23 cellular contexts compared by ENCODE assay signal in the genomic region with DNA sequence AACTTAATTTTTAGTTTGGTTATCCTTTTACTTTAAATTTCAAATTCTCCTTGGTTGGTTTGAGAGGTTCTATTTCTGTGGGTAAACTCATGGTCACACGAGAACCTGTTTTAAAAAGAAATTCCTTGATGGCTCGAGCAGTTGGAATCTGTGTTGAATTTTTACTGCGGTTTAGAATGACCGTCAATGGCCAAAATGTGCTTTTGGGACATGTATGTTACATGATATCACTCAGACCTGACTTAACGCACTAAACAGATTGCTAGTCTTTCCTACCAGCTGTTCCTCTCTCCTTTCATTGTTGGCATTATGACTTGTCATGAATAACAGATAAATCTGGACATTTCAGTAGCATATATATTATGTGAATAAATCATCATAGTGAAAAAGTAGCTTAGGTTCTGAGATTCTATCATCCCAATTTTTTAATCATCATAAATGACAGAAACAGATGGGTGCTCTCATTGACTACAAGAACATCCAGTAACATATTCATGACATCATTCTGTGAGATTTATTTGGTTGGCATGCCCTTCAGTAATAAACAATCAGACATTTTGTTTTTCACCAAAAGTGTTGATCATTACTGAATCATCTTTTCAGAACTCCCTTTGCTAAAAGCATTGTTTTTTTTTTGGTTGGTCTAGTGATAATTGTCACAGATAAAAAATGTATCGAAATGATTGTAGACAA. TPM values are rescaled to one million over a fixed set of nuclear protein-coding genes. Genes with fewer than 3 reads are reported as not detected.
"Had no signal": no experiment of that assay in that cellular context is flagged by ENCODE, and none has a peak within 500 bp of the region (broad histone marks: within the 10 kb centered on the region; RNA-seq: fewer than 3 reads in every experiment).

No MANE protein-coding gene starts in this region.

- DNase-seq: activated T-cell treated with anti-CD3 and anti-CD28 coated beads, Interleukin-2, amount 50 U/mL, for 24 hours; aorta; brain microvascular endothelial cell; caudate nucleus; dermis blood vessel endothelial cell; effector CD8-positive, alpha-beta T cell; erythroblast; foreskin fibroblast; left colon; mesenchymal stem cell; naive B cell; retina; stimulated activated CD4-positive, alpha-beta T cell treated with anti-CD3 and anti-CD28 coated beads, Interleukin-12 subunit alpha, Interleukin-12 subunit beta, amount 100 ng/mL, for 4 hours; substantia nigra; T1000; thyroid gland had no signal

- H3K4me3 Mint-ChIP-seq: activated T-cell treated with anti-CD3 and anti-CD28 coated beads, Interleukin-2, amount 50 U/mL, for 24 hours; activated T-helper 17 cell treated with anti-CD3 and anti-CD28 coated beads, Interleukin-2, amount 50 U/mL, for 72 hours; naive B cell; neural progenitor cell; stimulated activated naive CD8-positive, alpha-beta T cell treated with anti-CD3 and anti-CD28 coated beads, Interleukin-15, Interleukin-2, amounts not matched to agents 100 ng/mL and 50 ng/mL, for 24 hours; WTC11 had no signal

- FAIRE-seq: keratinocyte had no signal

- H3K36me3 Mint-ChIP-seq: neural progenitor cell, WTC11 had no signal

- H3K4me1 Mint-ChIP-seq: activated T-helper 17 cell treated with anti-CD3 and anti-CD28 coated beads, Interleukin-2, amount 50 U/mL, for 72 hours; naive B cell; neural progenitor cell; WTC11 had no signal

- H3K27ac Mint-ChIP-seq: activated naive CD4-positive, alpha-beta T cell treated with anti-CD3 and anti-CD28 coated beads, Interleukin-2, amount 50 U/mL, for 72 hours; activated T-cell treated with anti-CD3 and anti-CD28 coated beads, Interleukin-2, amount 50 U/mL, for 24 hours; activated T-helper 17 cell treated with anti-CD3 and anti-CD28 coated beads, Interleukin-2, amount 50 U/mL, for 72 hours; naive B cell; neural progenitor cell; progenitor cell of endocrine pancreas; stimulated activated naive CD8-positive, alpha-beta T cell treated with anti-CD3 and anti-CD28 coated beads, Interleukin-15, Interleukin-2, amounts not matched to agents 100 ng/mL and 50 ng/mL, for 24 hours; WTC11 had no signal

- ATAC-seq: activated naive CD4-positive, alpha-beta T cell treated with anti-CD3 and anti-CD28 coated beads, Interleukin-2, amount 50 U/mL, for 72 hours; activated T-helper 17 cell treated with anti-CD3 and anti-CD28 coated beads, Interleukin-2, amount 50 U/mL, for 72 hours; left colon; WTC11 had no signal

- H3K27me3 Mint-ChIP-seq: activated T-cell treated with anti-CD3 and anti-CD28 coated beads, Interleukin-2, amount 50 U/mL, for 24 hours; activated T-helper 17 cell treated with anti-CD3 and anti-CD28 coated beads, Interleukin-2, amount 50 U/mL, for 72 hours; naive B cell; progenitor cell of endocrine pancreas; stimulated activated naive CD8-positive, alpha-beta T cell treated with anti-CD3 and anti-CD28 coated beads, Interleukin-15, Interleukin-2, amounts not matched to agents 100 ng/mL and 50 ng/mL, for 24 hours had no signal

- H3K9me3 Mint-ChIP-seq: neural progenitor cell, WTC11 had no signal

RNA-seq across cellular contexts. Expression of gene NAV3, which starts 57.9 kb away (rescaled TPM):
- total RNA-seq: activated naive CD4-positive, alpha-beta T cell treated with anti-CD3 and anti-CD28 coated beads, Interleukin-2, amount 50 U/mL, for 72 hours; activated T-helper 17 cell treated with anti-CD3 and anti-CD28 coated beads, Interleukin-2, amount 50 U/mL, for 72 hours had no signal
